In genomic region chr2:82478641-82479040, GRCh38 we compare ENCODE assay signal across 23 cellular contexts.
"Had no signal": no experiment of that assay in that cellular context is flagged by ENCODE, and none has a peak within 500 bp of the region (broad histone marks: within the 10 kb centered on the region; RNA-seq: fewer than 3 reads in every experiment).

No MANE protein-coding gene starts in this region.

- H3K27me3 Mint-ChIP-seq: activated CD4-positive, alpha-beta T cell treated with anti-CD3 and anti-CD28 coated beads, Interleukin-2, amount 10 ng/mL, durations not matched to agents 7 days and 5 days; activated CD8-positive, alpha-beta T cell treated with anti-CD3 and anti-CD28 coated beads for 36 hours; activated naive CD4-positive, alpha-beta T cell treated with anti-CD3 and anti-CD28 coated beads, Interleukin-2, amount 50 U/mL, for 24 hours; stimulated activated naive CD8-positive, alpha-beta T cell treated with anti-CD3 and anti-CD28 coated beads, Interleukin-15, amount 100 ng/mL, for 72 hours had no signal

- H3K4me1 Mint-ChIP-seq: activated CD4-positive, alpha-beta T cell treated with anti-CD3 and anti-CD28 coated beads, Interleukin-2, amount 10 ng/mL, durations not matched to agents 7 days and 5 days; activated naive CD4-positive, alpha-beta T cell treated with anti-CD3 and anti-CD28 coated beads, Interleukin-2, amount 50 U/mL, for 24 hours; brain; nephron; stimulated activated effector memory CD8-positive, alpha-beta T cell treated with anti-CD3 and anti-CD28 coated beads, Interleukin-12 subunit alpha, Interleukin-12 subunit beta, amount 100 ng/mL, for 72 hours; stimulated activated naive CD8-positive, alpha-beta T cell treated with anti-CD3 and anti-CD28 coated beads, Interleukin-15, amount 100 ng/mL, for 72 hours had no signal

- H3K27ac Mint-ChIP-seq: activated CD4-positive, alpha-beta T cell treated with anti-CD3 and anti-CD28 coated beads, Interleukin-2, amount 10 ng/mL, durations not matched to agents 7 days and 5 days; activated CD8-positive, alpha-beta T cell treated with anti-CD3 and anti-CD28 coated beads for 36 hours; activated naive CD4-positive, alpha-beta T cell treated with anti-CD3 and anti-CD28 coated beads, Interleukin-2, amount 50 U/mL, for 24 hours; activated T-helper 1 cell treated with anti-CD3 and anti-CD28 coated beads, Interleukin-12 subunit alpha, Interleukin-12 subunit beta, Interleukin-2, Interleukin-4 antibody, amounts not matched to agents 30 ng/mL and 10 ng/mL and 1 ng/mL, durations not matched to agents 14 hours and 24 hours and 36 hours; brain; nephron; stimulated activated effector memory CD8-positive, alpha-beta T cell treated with anti-CD3 and anti-CD28 coated beads, Interleukin-12 subunit alpha, Interleukin-12 subunit beta, amount 100 ng/mL, for 72 hours; T-helper 1 cell treated with Interleukin-12 subunit alpha and Interleukin-12 subunit beta and Interleukin-4 antibody, amounts not matched to agents 30 μg/mL and 1 μg/mL, for 36 hours had no signal

- H3K4me3 ChIP-seq: right lobe of liver, skin epidermis, tibial artery, uterus had no signal

- H3K4me3 Mint-ChIP-seq: activated CD4-positive, alpha-beta T cell treated with anti-CD3 and anti-CD28 coated beads, Interleukin-2, amount 10 ng/mL, durations not matched to agents 7 days and 5 days; activated CD8-positive, alpha-beta T cell treated with anti-CD3 and anti-CD28 coated beads for 36 hours; activated naive CD4-positive, alpha-beta T cell treated with anti-CD3 and anti-CD28 coated beads, Interleukin-2, amount 50 U/mL, for 24 hours; activated T-helper 1 cell treated with anti-CD3 and anti-CD28 coated beads, Interleukin-12 subunit alpha, Interleukin-12 subunit beta, Interleukin-2, Interleukin-4 antibody, amounts not matched to agents 30 ng/mL and 10 ng/mL and 1 ng/mL, durations not matched to agents 14 hours and 24 hours and 36 hours; brain; nephron; stimulated activated effector memory CD8-positive, alpha-beta T cell treated with anti-CD3 and anti-CD28 coated beads, Interleukin-12 subunit alpha, Interleukin-12 subunit beta, amount 100 ng/mL, for 72 hours; stimulated activated naive CD8-positive, alpha-beta T cell treated with anti-CD3 and anti-CD28 coated beads, Interleukin-15, amount 100 ng/mL, for 72 hours; T-helper 1 cell treated with Interleukin-12 subunit alpha and Interleukin-12 subunit beta and Interleukin-4 antibody, amounts not matched to agents 30 μg/mL and 1 μg/mL, for 36 hours had no signal

- DNase-seq: activated CD4-positive, alpha-beta T cell treated with anti-CD3 and anti-CD28 coated beads, Interleukin-2, amount 10 ng/mL, durations not matched to agents 7 days and 5 days; activated CD8-positive, alpha-beta T cell treated with anti-CD3 and anti-CD28 coated beads for 36 hours; activated gamma-delta T cell; aorta; effector memory CD4-positive, alpha-beta T cell; foreskin melanocyte; hippocampal formation; kidney glomerular epithelial cell; left ventricle myocardium superior; nucleus accumbens; right lobe of liver; stimulated activated CD4-positive, alpha-beta T cell treated with anti-CD3 and anti-CD28 coated beads, Interleukin-2, amount 100 ng/mL, for 24 hours; stimulated activated naive CD8-positive, alpha-beta T cell treated with anti-CD3 and anti-CD28 coated beads, Interleukin-15, amount 100 ng/mL, for 72 hours; T1000; tibial artery; uterus had no signal

- H3K36me3 Mint-ChIP-seq: activated naive CD4-positive, alpha-beta T cell treated with anti-CD3 and anti-CD28 coated beads, Interleukin-2, amount 50 U/mL, for 24 hours; brain; stimulated activated effector memory CD8-positive, alpha-beta T cell treated with anti-CD3 and anti-CD28 coated beads, Interleukin-12 subunit alpha, Interleukin-12 subunit beta, amount 100 ng/mL, for 72 hours had no signal
